Comparison of ENCODE assay signal across 6 cellular contexts in genomic region chr10:109595351-109595750, GRCh38.
A peak's percentile ranks its signal among the peaks of the same experiment; 100 is the strongest.
DNase-seq lines count a peak whose midpoint lies in the region; FAIRE-seq and TF ChIP-seq lines count a peak whose summit lies in the region.
"Not testable (repeated sequence)": the region's sequence is repeated elsewhere in the genome, so short reads cannot be mapped to it uniquely, and the experiment has no call there.

No MANE protein-coding gene starts in this region.

- TF ChIP-seq CTCF in HFFc6 (IDR thresholded peaks at IDR 0.05); astrocyte (IDR thresholded peaks at IDR 0.05; ENCODE audit: insufficient read depth, low read depth, low read length); chondrocyte (IDR thresholded peaks at IDR 0.05); smooth muscle cell (IDR thresholded peaks at IDR 0.05; ENCODE audit: borderline replicate concordance, insufficient read depth, poor library complexity, severe bottlenecking): not testable (repeated sequence)

- not testable (repeated sequence) for H3K27me3 Mint-ChIP-seq in HFFc6 (ENCODE audit: insufficient read depth); astrocyte (ENCODE audit: low read depth, unreplicated experiment); chondrocyte (ENCODE audit: low read depth)

- not testable (repeated sequence) for H2AFZ ChIP-seq in astrocyte (ENCODE audit: low read depth, low read length); smooth muscle cell (ENCODE audit: low read depth)

- DNase-seq in ELR (ENCODE audit: low read depth) (peak; percentile 43), HFFc6 (peak; percentile 19), kidney tubule cell (ENCODE audit: low spot score) (peak; percentile 23)
- not testable (repeated sequence) for DNase-seq in astrocyte (ENCODE audit: low read depth); chondrocyte (ENCODE audit: low spot score); smooth muscle cell (lab: John Stamatoyannopoulos, UW; ENCODE audit: unreplicated experiment)

- WGBS in smooth muscle cell (ENCODE audit: low lambda C conversion rate), result 33% methylated on average over 1 of the region's 1 CpG

- not testable (repeated sequence) for H3K27ac Mint-ChIP-seq in HFFc6
- peak overlapping the region; percentile 96 for H3K27ac Mint-ChIP-seq in astrocyte (ENCODE audit: unreplicated experiment)
- peak overlapping the region; percentile 72 for H3K27ac Mint-ChIP-seq in chondrocyte (ENCODE audit: unreplicated experiment)

- not testable (repeated sequence) for H3K4me2 ChIP-seq in astrocyte (ENCODE audit: low read length); smooth muscle cell

- H3K9ac ChIP-seq in astrocyte (ENCODE audit: low read length); smooth muscle cell (ENCODE audit: low read depth): not testable (repeated sequence)

- not testable (repeated sequence) for H3K4me1 ChIP-seq in astrocyte (ENCODE audit: insufficient read depth, low read length); smooth muscle cell (ENCODE audit: low read depth)

- H3K9me3 Mint-ChIP-seq in HFFc6 (peaks cover 41% of the 10 kb centered on the region), astrocyte (ENCODE audit: unreplicated experiment) (peaks cover 17% of the 10 kb centered on the region), chondrocyte (ENCODE audit: low read depth) (peaks cover 41% of the 10 kb centered on the region)

- H3F3A ChIP-seq in smooth muscle cell (ENCODE audit: low read depth), result not testable (repeated sequence)

- not testable (repeated sequence) for H3K4me1 Mint-ChIP-seq in HFFc6 (ENCODE audit: low read depth)
- H3K4me1 Mint-ChIP-seq in astrocyte (ENCODE audit: low read depth, unreplicated experiment), result peaks cover 53% of the 10 kb centered on the region
- H3K4me1 Mint-ChIP-seq in chondrocyte (ENCODE audit: low read depth), result peaks cover 54% of the 10 kb centered on the region

- H3K27me3 ChIP-seq in astrocyte (ENCODE audit: insufficient read depth, low read length); smooth muscle cell (ENCODE audit: low read depth): not testable (repeated sequence)

- not testable (repeated sequence) for H4K20me1 ChIP-seq in astrocyte (ENCODE audit: insufficient read depth, low read length); smooth muscle cell (ENCODE audit: low read depth)

- H3K4me3 Mint-ChIP-seq in HFFc6; astrocyte (ENCODE audit: unreplicated experiment); chondrocyte (ENCODE audit: unreplicated experiment): not testable (repeated sequence)

- FAIRE-seq in astrocyte (lab: Jason Lieb, UNC), result not testable (repeated sequence)

- H3K27ac ChIP-seq in astrocyte (ENCODE audit: low read depth, low read length), result not testable (repeated sequence)
- H3K27ac ChIP-seq in smooth muscle cell (ENCODE audit: low read depth), result peak overlapping the region; percentile 70

- not testable (repeated sequence) for H3K79me2 ChIP-seq in astrocyte (ENCODE audit: insufficient read depth, low read length); smooth muscle cell (ENCODE audit: low read depth)

- peaks cover 11% of the 10 kb centered on the region for H3K9me3 ChIP-seq in astrocyte (ENCODE audit: insufficient read depth, low read depth, low read length)
- not testable (repeated sequence) for H3K9me3 ChIP-seq in smooth muscle cell (replicated peaks; ENCODE audit: low read depth)

- not testable (repeated sequence) for H3K36me3 Mint-ChIP-seq in HFFc6 (ENCODE audit: low read depth); astrocyte (ENCODE audit: low read depth, unreplicated experiment)
- peaks cover 13% of the 10 kb centered on the region for H3K36me3 Mint-ChIP-seq in chondrocyte (ENCODE audit: low read depth)

- not testable (repeated sequence) for H3K4me3 ChIP-seq in astrocyte (ENCODE audit: insufficient read depth, low read depth, low read length); smooth muscle cell

- not testable (repeated sequence) for H3K36me3 ChIP-seq in astrocyte (ENCODE audit: insufficient read depth, low read length); smooth muscle cell (ENCODE audit: low read depth)
